8 cellular contexts compared by ENCODE assay signal in the genomic region with DNA sequence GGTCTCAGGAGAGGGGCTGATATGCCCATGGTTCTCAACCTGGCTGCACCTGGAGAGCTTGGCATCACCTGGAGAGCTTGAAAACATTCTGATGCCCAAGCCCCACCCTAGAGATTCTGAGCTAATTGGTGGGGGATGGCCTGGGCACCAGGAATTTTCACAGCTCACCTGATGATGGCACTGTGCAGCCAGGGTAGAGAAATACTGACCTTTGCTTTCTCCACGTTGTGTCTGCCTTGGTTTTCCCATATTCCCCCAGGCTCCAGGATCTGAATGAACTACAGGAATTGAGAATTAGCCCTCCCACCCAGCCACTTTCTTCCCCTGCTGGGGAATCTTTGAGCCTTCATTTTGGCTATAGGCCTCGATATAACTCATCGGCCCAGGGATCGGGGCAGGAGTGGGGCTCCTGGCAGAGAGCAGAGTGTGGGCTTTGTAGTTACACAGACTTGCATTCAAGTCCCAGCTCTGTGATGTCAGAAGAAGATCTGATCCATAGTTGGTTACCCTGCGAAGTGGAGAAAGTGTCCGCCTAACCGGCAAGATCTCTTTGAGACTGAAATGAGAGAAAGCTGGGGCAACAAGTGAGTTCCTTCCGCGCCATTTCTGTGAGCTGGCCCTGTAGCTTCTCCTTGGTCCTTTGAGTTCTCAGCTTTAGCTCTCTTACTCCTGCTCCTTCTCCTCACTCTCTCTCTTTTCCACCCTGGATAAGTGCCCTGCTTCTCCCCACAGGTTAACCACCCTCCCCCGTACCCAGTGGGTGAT. TPM values are rescaled to one million over a fixed set of nuclear protein-coding genes. Genes with fewer than 3 reads are reported as not detected.
DNase-seq lines count a peak whose midpoint lies in the region; ATAC-seq and TF ChIP-seq lines count a peak whose summit lies in the region.

No MANE protein-coding gene starts in this region.

- no peak overlapping the region for H3K4me3 ChIP-seq in cardiac muscle cell
- no peak overlapping the region for H3K4me3 ChIP-seq in osteoblast (ENCODE audit: insufficient read depth, low read length)

- no peak for ATAC-seq in HG03095 (IDR thresholded peaks at IDR 0.05; ENCODE audit: unreplicated experiment)
- no peak for ATAC-seq in HG03196 (IDR thresholded peaks at IDR 0.05; ENCODE audit: unreplicated experiment)

- no peak overlapping the region for H3K4me2 ChIP-seq in osteoblast (ENCODE audit: insufficient read depth, low read length)

- peak; percentile 43 for TF ChIP-seq CTCF in cardiac muscle cell (IDR thresholded peaks at IDR 0.05; ENCODE audit: low read depth, low read length)
- TF ChIP-seq CTCF in osteoblast (IDR thresholded peaks at IDR 0.05; ENCODE audit: extremely low read depth, low read depth, low read length) = peak; percentile 41

- H4K20me1 ChIP-seq in osteoblast (ENCODE audit: insufficient read depth, low read length) = no peaks in the 10 kb centered on the region

- H3K36me3 ChIP-seq in cardiac muscle cell (no peaks in the 10 kb centered on the region), osteoblast (ENCODE audit: insufficient read depth, low read length) (no peaks in the 10 kb centered on the region)

- H3K9me3 ChIP-seq in cardiac muscle cell (ENCODE audit: low read depth) (no peaks in the 10 kb centered on the region), osteoblast (ENCODE audit: low read depth, low read length) (no peaks in the 10 kb centered on the region)

- intact Hi-C loops in cardiac septum (cut with DNase I) = loop anchor here (5.0 to 10.0 kb wide), 2 partner anchors 112 to 335 kb away; no protein-coding TSS in a partner anchor

- H3K4me1 ChIP-seq in cardiac muscle cell (ENCODE audit: low read depth) (no peaks in the 10 kb centered on the region), osteoblast (ENCODE audit: insufficient read depth, low read length) (no peaks in the 10 kb centered on the region)

- no peaks in the 10 kb centered on the region for H3K79me2 ChIP-seq in osteoblast (ENCODE audit: insufficient read depth, low read length)

- H3K27me3 ChIP-seq in cardiac muscle cell (no peaks in the 10 kb centered on the region), osteoblast (ENCODE audit: insufficient read depth, low read length) (peaks cover 4% of the 10 kb centered on the region)

- H3K27ac ChIP-seq in cardiac muscle cell (no peak overlapping the region), osteoblast (ENCODE audit: low read depth, low read length) (no peak overlapping the region)

- DNase-seq in cardiac muscle cell (ENCODE audit: low read depth in 1 of 2, low spot score in 1 of 2) (peak; percentile 44 to 48), cardiac septum (ENCODE audit: low spot score) (no peak), NCI-H69 (lab: John Stamatoyannopoulos, UW) (peak; percentile 35), cerebellum (ENCODE audit: low spot score) (peak; percentile 7), osteoblast (ENCODE audit: insufficient read length, low spot score, missing footprints) (peak; percentile 85), NCI-H187 (lab: John Stamatoyannopoulos, UW) (no peak)

- peak overlapping the region; percentile 21 for H2AFZ ChIP-seq in osteoblast (ENCODE audit: low read length)

RNA-seq across cellular contexts. Expression of gene UBE2Q2, which starts 33.1 kb away (rescaled TPM):
- total RNA-seq in cardiac muscle cell = 27.0 and 36.7 TPM in 2 replicates
- 33.7 and 50.1 TPM in 2 replicates for polyA plus RNA-seq in cardiac muscle cell
- 38.3 TPM for total RNA-seq in cardiac septum
- total RNA-seq in cerebellum = 54.3 TPM
- 66.2 and 67.2 TPM in 2 replicates for total RNA-seq in osteoblast

Comparison
In these comparisons a context has a peak if more than half of its experiments do, and no peak if none do; other contexts are left out.
1. DNase-seq: peak in cardiac muscle cell (2 of 2), NCI-H69 (single experiment), cerebellum (single experiment) and osteoblast (single experiment); none in cardiac septum (single experiment) and NCI-H187 (0 of 2).